ENCODE assay signal across 1 cellular context in the genomic region with DNA sequence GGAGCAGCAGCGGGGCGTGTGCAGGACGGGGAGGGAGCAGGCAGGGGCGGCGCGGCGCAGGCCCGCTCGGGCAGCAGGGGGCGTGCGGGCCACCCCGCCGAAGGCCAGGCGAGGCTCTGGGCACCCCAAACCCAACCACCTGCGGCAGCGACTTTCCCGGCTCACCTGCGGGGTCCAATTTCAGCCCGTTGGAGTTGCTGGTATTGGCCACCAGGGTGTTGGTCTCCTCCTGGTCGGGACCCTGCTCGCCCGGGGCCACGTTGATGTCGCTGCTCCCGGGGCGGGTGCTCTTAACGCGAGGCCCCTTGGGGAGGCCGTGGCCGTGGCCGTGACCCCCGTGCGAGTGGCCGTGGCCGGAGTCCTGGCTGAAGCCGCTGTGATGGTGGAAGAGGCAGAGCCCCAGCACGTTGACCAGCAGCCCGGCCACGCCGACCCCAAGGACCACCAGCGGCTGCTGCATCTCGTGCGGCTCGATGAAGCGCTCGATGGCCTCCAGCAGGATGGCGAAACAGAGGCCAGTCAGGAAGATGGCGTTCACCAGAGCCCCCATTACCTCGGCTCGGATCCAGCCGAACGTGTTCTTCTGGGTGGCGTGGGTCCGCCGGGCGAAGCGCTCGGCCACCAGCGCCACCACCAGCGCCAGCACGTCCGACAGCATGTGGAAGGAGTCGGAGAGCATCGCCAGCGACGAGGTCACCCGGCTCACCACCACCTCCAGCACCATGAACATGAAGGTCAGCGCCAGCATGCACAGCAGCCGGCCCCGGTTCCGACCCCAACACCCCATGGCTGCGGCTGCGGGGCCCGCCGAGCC.
A peak's percentile ranks its signal among the peaks of the same experiment; 100 is the strongest.
TF ChIP-seq lines count a peak whose summit lies in the region.

No MANE protein-coding gene starts in this region.

TF ChIP-seq in HepG2, 621 proteins besides CTCF, POLR2A, EP300 and RAD21 (continued from another document and continues in another):
- TF ChIP-seq, protein P1, sequence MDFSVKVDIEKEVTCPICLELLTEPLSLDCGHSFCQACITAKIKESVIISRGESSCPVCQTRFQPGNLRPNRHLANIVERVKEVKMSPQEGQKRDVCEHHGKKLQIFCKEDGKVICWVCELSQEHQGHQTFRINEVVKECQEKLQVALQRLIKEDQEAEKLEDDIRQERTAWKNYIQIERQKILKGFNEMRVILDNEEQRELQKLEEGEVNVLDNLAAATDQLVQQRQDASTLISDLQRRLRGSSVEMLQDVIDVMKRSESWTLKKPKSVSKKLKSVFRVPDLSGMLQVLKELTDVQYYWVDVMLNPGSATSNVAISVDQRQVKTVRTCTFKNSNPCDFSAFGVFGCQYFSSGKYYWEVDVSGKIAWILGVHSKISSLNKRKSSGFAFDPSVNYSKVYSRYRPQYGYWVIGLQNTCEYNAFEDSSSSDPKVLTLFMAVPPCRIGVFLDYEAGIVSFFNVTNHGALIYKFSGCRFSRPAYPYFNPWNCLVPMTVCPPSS (IDR thresholded peaks at IDR 0.05) = no peak
- TF ChIP-seq, protein P2, sequence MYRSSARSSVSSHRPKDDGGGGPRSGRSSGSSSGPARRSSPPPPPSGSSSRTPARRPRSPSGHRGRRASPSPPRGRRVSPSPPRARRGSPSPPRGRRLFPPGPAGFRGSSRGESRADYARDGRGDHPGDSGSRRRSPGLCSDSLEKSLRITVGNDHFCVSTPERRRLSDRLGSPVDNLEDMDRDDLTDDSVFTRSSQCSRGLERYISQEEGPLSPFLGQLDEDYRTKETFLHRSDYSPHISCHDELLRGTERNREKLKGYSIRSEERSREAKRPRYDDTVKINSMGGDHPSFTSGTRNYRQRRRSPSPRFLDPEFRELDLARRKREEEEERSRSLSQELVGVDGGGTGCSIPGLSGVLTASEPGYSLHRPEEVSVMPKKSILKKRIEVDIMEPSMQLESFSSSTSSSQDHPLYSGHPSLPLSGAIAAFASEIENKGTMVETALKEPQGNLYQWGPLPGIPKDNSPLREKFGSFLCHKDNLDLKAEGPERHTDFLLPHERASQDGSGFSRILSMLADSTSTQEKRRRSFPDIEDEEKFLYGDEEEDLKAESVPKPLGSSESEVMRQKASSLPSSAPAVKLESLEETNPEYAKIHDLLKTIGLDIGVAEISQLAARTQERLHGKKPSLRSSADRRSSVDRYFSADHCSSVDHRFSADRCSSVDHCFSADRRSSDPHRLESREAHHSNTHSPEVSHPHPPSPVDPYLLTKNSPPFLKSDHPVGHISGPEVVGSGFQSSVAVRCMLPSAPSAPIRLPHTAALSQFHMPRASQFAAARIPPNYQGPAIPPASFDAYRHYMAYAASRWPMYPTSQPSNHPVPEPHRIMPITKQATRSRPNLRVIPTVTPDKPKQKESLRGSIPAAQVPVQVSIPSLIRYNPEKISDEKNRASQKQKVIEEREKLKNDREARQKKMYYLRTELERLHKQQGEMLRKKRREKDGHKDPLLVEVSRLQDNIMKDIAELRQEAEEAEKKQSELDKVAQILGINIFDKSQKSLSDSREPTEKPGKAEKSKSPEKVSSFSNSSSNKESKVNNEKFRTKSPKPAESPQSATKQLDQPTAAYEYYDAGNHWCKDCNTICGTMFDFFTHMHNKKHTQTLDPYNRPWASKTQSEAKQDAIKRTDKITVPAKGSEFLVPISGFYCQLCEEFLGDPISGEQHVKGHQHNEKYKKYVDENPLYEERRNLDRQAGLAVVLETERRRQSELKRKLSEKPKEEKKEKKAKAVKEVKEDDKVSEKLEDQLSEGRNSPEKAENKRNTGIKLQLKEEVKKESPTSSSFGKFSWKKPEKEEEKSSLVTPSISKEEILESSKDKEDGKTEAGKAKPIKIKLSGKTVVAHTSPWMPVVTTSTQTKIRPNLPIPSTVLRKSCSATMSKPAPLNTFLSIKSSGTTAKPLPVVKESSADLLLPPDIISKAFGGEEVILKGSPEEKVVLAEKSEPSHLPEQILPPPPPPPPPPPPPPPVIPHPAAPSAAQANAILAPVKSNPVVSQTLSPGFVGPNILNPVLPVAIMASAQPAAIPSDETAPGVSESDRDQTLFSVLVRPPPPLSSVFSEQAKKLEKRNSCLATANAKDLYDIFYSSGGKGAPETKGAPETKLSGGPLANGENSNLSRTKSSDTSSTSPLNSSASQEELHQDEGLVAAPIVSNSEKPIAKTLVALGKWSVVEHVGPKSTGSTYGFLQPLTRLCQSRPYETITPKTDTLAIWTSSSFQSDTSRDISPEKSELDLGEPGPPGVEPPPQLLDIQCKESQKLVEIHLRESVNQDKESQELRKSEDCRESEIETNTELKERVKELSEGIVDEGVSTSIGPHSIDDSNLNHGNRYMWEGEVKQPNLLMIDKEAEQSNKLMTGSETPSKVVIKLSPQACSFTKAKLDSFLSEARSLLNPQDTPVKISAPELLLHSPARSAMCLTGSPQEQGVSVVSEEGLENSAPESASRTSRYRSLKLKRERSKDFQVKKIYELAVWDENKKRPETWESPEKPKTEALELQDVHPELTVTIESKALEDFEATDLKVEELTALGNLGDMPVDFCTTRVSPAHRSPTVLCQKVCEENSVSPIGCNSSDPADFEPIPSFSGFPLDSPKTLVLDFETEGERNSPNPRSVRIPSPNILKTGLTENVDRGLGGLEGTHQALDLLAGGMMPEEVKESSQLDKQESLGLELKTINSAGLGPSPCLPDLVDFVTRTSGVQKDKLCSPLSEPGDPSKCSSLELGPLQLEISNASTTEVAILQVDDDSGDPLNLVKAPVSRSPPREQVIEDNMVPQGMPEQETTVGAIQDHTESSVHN (CRISPR knock-in tag; IDR thresholded peaks at IDR 0.05) = peak; percentile 87; the same call in 1 of the 2 replicates
- no peak for TF ChIP-seq ZNF792 (CRISPR knock-in tag; IDR thresholded peaks at IDR 0.05)
- no peak for TF ChIP-seq ETV5 (CRISPR knock-in tag; IDR thresholded peaks at IDR 0.05; ENCODE audit: borderline replicate concordance)
- no peak for TF ChIP-seq ZFP62 (CRISPR knock-in tag; IDR thresholded peaks at IDR 0.05)
- TF ChIP-seq ZNF383 (CRISPR knock-in tag; IDR thresholded peaks at IDR 0.05; ENCODE audit: borderline replicate concordance) = no peak
- no peak for TF ChIP-seq TRIM24 (CRISPR knock-in tag; IDR thresholded peaks at IDR 0.05)
- TF ChIP-seq REXO4 (CRISPR knock-in tag; IDR thresholded peaks at IDR 0.05; ENCODE audit: borderline replicate concordance) = no peak
- no peak for TF ChIP-seq CEBPG (CRISPR knock-in tag; IDR thresholded peaks at IDR 0.05)
- TF ChIP-seq HMG20A (CRISPR knock-in tag; IDR thresholded peaks at IDR 0.05; ENCODE audit: borderline replicate concordance) = peak; percentile 13; the same call in 1 of the 2 replicates
- TF ChIP-seq RFXAP (CRISPR knock-in tag; IDR thresholded peaks at IDR 0.05; ENCODE audit: borderline replicate concordance) = no peak
- no peak for TF ChIP-seq ONECUT2 (CRISPR knock-in tag; IDR thresholded peaks at IDR 0.05)
- no peak for TF ChIP-seq ZNF75D (CRISPR knock-in tag; IDR thresholded peaks at IDR 0.05; ENCODE audit: borderline replicate concordance)
- TF ChIP-seq ZNF605 (CRISPR knock-in tag; IDR thresholded peaks at IDR 0.05) = peak; percentile 62; the same call in 1 of the 2 replicates
- no peak for TF ChIP-seq EZH2 (conservative IDR thresholded peaks at IDR 0.05; ENCODE audit: low read depth, low read length)
- no peak; the same call in 1 of the 2 replicates for TF ChIP-seq ZNF367 (CRISPR knock-in tag; IDR thresholded peaks at IDR 0.05; ENCODE audit: borderline replicate concordance)
- TF ChIP-seq, protein P3, sequence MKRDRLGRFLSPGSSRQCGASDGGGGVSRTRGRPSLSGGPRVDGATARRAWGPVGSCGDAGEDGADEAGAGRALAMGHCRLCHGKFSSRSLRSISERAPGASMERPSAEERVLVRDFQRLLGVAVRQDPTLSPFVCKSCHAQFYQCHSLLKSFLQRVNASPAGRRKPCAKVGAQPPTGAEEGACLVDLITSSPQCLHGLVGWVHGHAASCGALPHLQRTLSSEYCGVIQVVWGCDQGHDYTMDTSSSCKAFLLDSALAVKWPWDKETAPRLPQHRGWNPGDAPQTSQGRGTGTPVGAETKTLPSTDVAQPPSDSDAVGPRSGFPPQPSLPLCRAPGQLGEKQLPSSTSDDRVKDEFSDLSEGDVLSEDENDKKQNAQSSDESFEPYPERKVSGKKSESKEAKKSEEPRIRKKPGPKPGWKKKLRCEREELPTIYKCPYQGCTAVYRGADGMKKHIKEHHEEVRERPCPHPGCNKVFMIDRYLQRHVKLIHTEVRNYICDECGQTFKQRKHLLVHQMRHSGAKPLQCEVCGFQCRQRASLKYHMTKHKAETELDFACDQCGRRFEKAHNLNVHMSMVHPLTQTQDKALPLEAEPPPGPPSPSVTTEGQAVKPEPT (CRISPR knock-in tag; IDR thresholded peaks at IDR 0.05; ENCODE audit: low read depth) = 0 out of 2 replicates have a peak, but pooled peaks have one; percentile 36
- TF ChIP-seq AGO2 (optimal IDR thresholded peaks at IDR 0.05; ENCODE audit: low read depth, low read length) = peak; percentile 94
- TF ChIP-seq, protein P4, sequence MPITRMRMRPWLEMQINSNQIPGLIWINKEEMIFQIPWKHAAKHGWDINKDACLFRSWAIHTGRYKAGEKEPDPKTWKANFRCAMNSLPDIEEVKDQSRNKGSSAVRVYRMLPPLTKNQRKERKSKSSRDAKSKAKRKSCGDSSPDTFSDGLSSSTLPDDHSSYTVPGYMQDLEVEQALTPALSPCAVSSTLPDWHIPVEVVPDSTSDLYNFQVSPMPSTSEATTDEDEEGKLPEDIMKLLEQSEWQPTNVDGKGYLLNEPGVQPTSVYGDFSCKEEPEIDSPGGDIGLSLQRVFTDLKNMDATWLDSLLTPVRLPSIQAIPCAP (CRISPR knock-in tag; IDR thresholded peaks at IDR 0.05; ENCODE audit: low read depth) = no peak
- TF ChIP-seq DNMT1 (CRISPR knock-in tag; IDR thresholded peaks at IDR 0.05) = no peak
- no peak for TF ChIP-seq PAWR (CRISPR knock-in tag; IDR thresholded peaks at IDR 0.05; ENCODE audit: borderline replicate concordance)
- no peak for TF ChIP-seq ZNF558 (CRISPR knock-in tag; IDR thresholded peaks at IDR 0.05; ENCODE audit: borderline replicate concordance)
- peak; percentile 7; the same call in 1 of the 2 replicates for TF ChIP-seq FOXO1 (CRISPR knock-in tag; IDR thresholded peaks at IDR 0.05)
- peak; percentile 72 for TF ChIP-seq KMT2A (CRISPR knock-in tag; IDR thresholded peaks at IDR 0.05)
- no peak for TF ChIP-seq SAFB2 (CRISPR knock-in tag; IDR thresholded peaks at IDR 0.05; ENCODE audit: borderline replicate concordance, low read depth)
- peak; percentile 91 for TF ChIP-seq RBM39 (IDR thresholded peaks at IDR 0.05; ENCODE audit: low read depth, low read length, poor library complexity, severe bottlenecking)
- TF ChIP-seq RXRA (CRISPR knock-in tag; IDR thresholded peaks at IDR 0.05) = peak; percentile 73; the same call in 1 of the 2 replicates
- TF ChIP-seq, protein P5, sequence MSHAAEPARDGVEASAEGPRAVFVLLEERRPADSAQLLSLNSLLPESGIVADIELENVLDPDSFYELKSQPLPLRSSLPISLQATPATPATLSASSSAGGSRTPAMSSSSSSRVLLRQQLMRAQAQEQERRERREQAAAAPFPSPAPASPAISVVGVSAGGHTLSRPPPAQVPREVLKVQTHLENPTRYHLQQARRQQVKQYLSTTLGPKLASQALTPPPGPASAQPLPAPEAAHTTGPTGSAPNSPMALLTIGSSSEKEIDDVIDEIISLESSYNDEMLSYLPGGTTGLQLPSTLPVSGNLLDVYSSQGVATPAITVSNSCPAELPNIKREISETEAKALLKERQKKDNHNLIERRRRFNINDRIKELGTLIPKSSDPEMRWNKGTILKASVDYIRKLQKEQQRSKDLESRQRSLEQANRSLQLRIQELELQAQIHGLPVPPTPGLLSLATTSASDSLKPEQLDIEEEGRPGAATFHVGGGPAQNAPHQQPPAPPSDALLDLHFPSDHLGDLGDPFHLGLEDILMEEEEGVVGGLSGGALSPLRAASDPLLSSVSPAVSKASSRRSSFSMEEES (CRISPR knock-in tag; IDR thresholded peaks at IDR 0.05) = no peak
- no peak for TF ChIP-seq ELF4 (CRISPR knock-in tag; IDR thresholded peaks at IDR 0.05; ENCODE audit: borderline replicate concordance)
- TF ChIP-seq SRSF9 (IDR thresholded peaks at IDR 0.05; ENCODE audit: borderline replicate concordance, insufficient read depth, low read depth, low read length, poor library complexity, severe bottlenecking) = no peak
- TF ChIP-seq TMF1 (CRISPR knock-in tag; IDR thresholded peaks at IDR 0.05; ENCODE audit: low read depth) = no peak
- no peak for TF ChIP-seq ELF1 (CRISPR knock-in tag; IDR thresholded peaks at IDR 0.05)
- TF ChIP-seq, protein P6, sequence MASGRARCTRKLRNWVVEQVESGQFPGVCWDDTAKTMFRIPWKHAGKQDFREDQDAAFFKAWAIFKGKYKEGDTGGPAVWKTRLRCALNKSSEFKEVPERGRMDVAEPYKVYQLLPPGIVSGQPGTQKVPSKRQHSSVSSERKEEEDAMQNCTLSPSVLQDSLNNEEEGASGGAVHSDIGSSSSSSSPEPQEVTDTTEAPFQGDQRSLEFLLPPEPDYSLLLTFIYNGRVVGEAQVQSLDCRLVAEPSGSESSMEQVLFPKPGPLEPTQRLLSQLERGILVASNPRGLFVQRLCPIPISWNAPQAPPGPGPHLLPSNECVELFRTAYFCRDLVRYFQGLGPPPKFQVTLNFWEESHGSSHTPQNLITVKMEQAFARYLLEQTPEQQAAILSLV (CRISPR knock-in tag; IDR thresholded peaks at IDR 0.05; ENCODE audit: borderline replicate concordance) = peak; percentile 82
- TF ChIP-seq HNRNPH1 (optimal IDR thresholded peaks at IDR 0.05; ENCODE audit: low read depth, low read length) = no peak
- TF ChIP-seq ZNF484 (CRISPR knock-in tag; IDR thresholded peaks at IDR 0.05; ENCODE audit: borderline replicate concordance, low read depth) = no peak
- TF ChIP-seq TBX2 (CRISPR knock-in tag; IDR thresholded peaks at IDR 0.05; ENCODE audit: borderline replicate concordance) = peak; percentile 70; the same call in 1 of the 2 replicates
- no peak for TF ChIP-seq ZNF839 (CRISPR knock-in tag; IDR thresholded peaks at IDR 0.05; ENCODE audit: borderline replicate concordance)
- no peak; the same call in 1 of the 2 replicates for TF ChIP-seq NCOA1 (CRISPR knock-in tag; IDR thresholded peaks at IDR 0.05)
- peak; percentile 43; the same call in 1 of the 2 replicates for TF ChIP-seq ZMAT3 (CRISPR knock-in tag; conservative IDR thresholded peaks at IDR 0.05)
- TF ChIP-seq ZBTB21 (CRISPR knock-in tag; IDR thresholded peaks at IDR 0.05) = no peak
- peak; percentile 52; the same call in 1 of the 2 replicates for TF ChIP-seq EEA1 (CRISPR knock-in tag; IDR thresholded peaks at IDR 0.05; ENCODE audit: borderline replicate concordance)
- TF ChIP-seq SOX6 (IDR thresholded peaks at IDR 0.05) = no peak
- TF ChIP-seq SOX6 (CRISPR knock-in tag; IDR thresholded peaks at IDR 0.05) = peak; percentile 60
- TF ChIP-seq ZMYM2 (CRISPR knock-in tag; IDR thresholded peaks at IDR 0.05) = no peak
- peak; percentile 93; the same call in 1 of the 2 replicates for TF ChIP-seq ZNF550 (CRISPR knock-in tag; IDR thresholded peaks at IDR 0.05; ENCODE audit: borderline replicate concordance)
- TF ChIP-seq, protein P7, sequence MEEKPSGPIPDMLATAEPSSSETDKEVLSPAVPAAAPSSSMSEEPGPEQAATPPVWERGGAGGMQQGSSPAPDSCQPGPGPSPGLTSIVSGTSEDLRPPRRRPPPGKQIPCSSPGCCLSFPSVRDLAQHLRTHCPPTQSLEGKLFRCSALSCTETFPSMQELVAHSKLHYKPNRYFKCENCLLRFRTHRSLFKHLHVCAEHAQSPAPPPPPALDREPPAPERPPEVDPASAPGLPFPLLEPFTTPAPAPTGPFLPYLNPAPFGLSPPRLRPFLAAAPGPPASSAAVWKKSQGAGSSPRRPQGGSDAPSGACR (CRISPR knock-in tag; IDR thresholded peaks at IDR 0.05) = 0 out of 2 replicates have a peak, but pooled peaks have one; percentile 16
